9 cellular contexts compared by ENCODE assay signal in genomic region chr11:57641011-57641410, GRCh38. TPM values are rescaled to one million over a fixed set of nuclear protein-coding genes. Genes with fewer than 3 reads are reported as not detected.
DNase-seq lines count a peak whose midpoint lies in the region; ATAC-seq and TF ChIP-seq lines count a peak whose summit lies in the region.
"Had no signal": no experiment of that assay in that cellular context is flagged by ENCODE, and none has a peak within 500 bp of the region (broad histone marks: within the 10 kb centered on the region; RNA-seq: fewer than 3 reads in every experiment).

No MANE protein-coding gene starts in this region.

- no peak overlapping the region for H3K27ac ChIP-seq in foreskin keratinocyte
- H3K27ac ChIP-seq in thymus (ENCODE audit: low read depth), result peak overlapping the region; percentile 15

- no peak overlapping the region for H3K4me3 ChIP-seq in thymus (ENCODE audit: low read length)
- no peak overlapping the region for H3K4me3 ChIP-seq in MG63

- TF ChIP-seq CTCF in foreskin keratinocyte (conservative IDR thresholded peaks at IDR 0.05), result peak; percentile 26

- DNase-seq in NCI-H82 (lab: John Stamatoyannopoulos, UW) (peak; percentile 49), NCI-H82 treated with DMSO at 0.1 percent for 48 hours (lab: John Stamatoyannopoulos, UW; ENCODE audit: unreplicated experiment) (no peak), RPMI8226 (peak; percentile 83), foreskin keratinocyte (no peak), activated gamma-delta T cell (lab: John Stamatoyannopoulos, UW) (no peak), MG63 (no peak)
- DNase-seq: effector CD8-positive, alpha-beta T cell had no signal

- H3K36me3 ChIP-seq in thymus (ENCODE audit: control insufficient read depth, insufficient read depth) (no peaks in the 10 kb centered on the region), MG63 (peaks cover 2% of the 10 kb centered on the region)

- ATAC-seq in foreskin keratinocyte, result no peak
- no peak for ATAC-seq in GM18873 (IDR thresholded peaks at IDR 0.05; ENCODE audit: low FRiP score, unreplicated experiment)

- H3K27me3 ChIP-seq in foreskin keratinocyte (peaks cover 5% of the 10 kb centered on the region), thymus (ENCODE audit: control insufficient read depth, insufficient read depth) (peaks cover 5% of the 10 kb centered on the region), MG63 (no peaks in the 10 kb centered on the region)

- 55% methylated on average over 5 of the region's 5 CpGs for WGBS in thymus

- H3K9me3 ChIP-seq in thymus (ENCODE audit: control insufficient read depth), result no peaks in the 10 kb centered on the region
- no peaks in the 10 kb centered on the region for H3K9me3 ChIP-seq in MG63

- no peaks in the 10 kb centered on the region for H3K4me1 ChIP-seq in foreskin keratinocyte
- peaks cover 17% of the 10 kb centered on the region for H3K4me1 ChIP-seq in thymus (ENCODE audit: control insufficient read depth, insufficient read depth, low read length)

RNA-seq across cellular contexts. Expression of gene YPEL4, which starts 8.7 kb away (rescaled TPM):
- not detected in 2 replicates for total RNA-seq in foreskin keratinocyte
- polyA plus RNA-seq in foreskin keratinocyte (not detected in 2 replicates), thymus (5.9 TPM)
- total RNA-seq in MG63 (2014; rRNA removed; shearing (Covaris generic); ENCODE audit: low replicate concordance), result not detected in 2 replicates

RNA-seq across cellular contexts. Expression of gene CLP1, which starts 16.6 kb away (rescaled TPM):
- total RNA-seq in foreskin keratinocyte, result 22.4 and 23.7 TPM in 2 replicates
- polyA plus RNA-seq in foreskin keratinocyte, result 18.9 and 21.6 TPM in 2 replicates
- polyA plus RNA-seq in thymus, result 13.6 TPM
- total RNA-seq in MG63 (2014; rRNA removed; shearing (Covaris generic); ENCODE audit: low replicate concordance), result 16.8 and 27.4 TPM in 2 replicates

RNA-seq across cellular contexts. Expression of gene ZDHHC5, which starts 26.9 kb away (rescaled TPM):
- total RNA-seq in foreskin keratinocyte, result 63.0 and 67.9 TPM in 2 replicates
- polyA plus RNA-seq in foreskin keratinocyte (41.0 and 45.1 TPM in 2 replicates), thymus (21.0 TPM)
- total RNA-seq in MG63 (2014; rRNA removed; shearing (Covaris generic); ENCODE audit: low replicate concordance), result 30.5 and 33.3 TPM in 2 replicates

RNA-seq across cellular contexts. Expression of gene SERPING1, which starts 43.5 kb away (rescaled TPM):
- total RNA-seq in foreskin keratinocyte, result 13.0 and 14.1 TPM in 2 replicates
- polyA plus RNA-seq in foreskin keratinocyte (21.7 and 23.2 TPM in 2 replicates), thymus (164 TPM)
- total RNA-seq in MG63 (2014; rRNA removed; shearing (Covaris generic); ENCODE audit: low replicate concordance), result 0.22 and 0.26 TPM in 2 replicates

Comparison
In these comparisons a context has a peak if more than half of its experiments do, and no peak if none do; other contexts are left out.
1. DNase-seq: peak in NCI-H82 (single experiment) and RPMI8226 (single experiment); none in NCI-H82 treated with DMSO at 0.1 percent for 48 hours (single experiment), foreskin keratinocyte (0 of 2), activated gamma-delta T cell (single experiment) and MG63 (single experiment).